8 cellular contexts compared by ENCODE assay signal in genomic region chr3:132659370-132660055, GRCh38. TPM values are rescaled to one million over a fixed set of nuclear protein-coding genes. Genes with fewer than 3 reads are reported as not detected.
DNase-seq lines count a peak whose midpoint lies in the region; ATAC-seq, FAIRE-seq and TF ChIP-seq lines count a peak whose summit lies in the region.

TSS of gene ACAD11 (minus strand) at chr3:132659809. CDS start at chr3:132659751, 58 bp downstream.

- no peaks in the 10 kb centered on the region for H3K36me3 Mint-ChIP-seq in IgD-negative memory B cell
- peaks cover 4% of the 10 kb centered on the region for H3K36me3 Mint-ChIP-seq in activated naive CD8-positive, alpha-beta T cell treated with anti-CD3 and anti-CD28 coated beads, Interleukin-2, amount 10 ng/mL, durations not matched to agents 7 days and 5 days

- peak within 1 kb of the TSS; percentile 66 to 92 (median 86) for H3K4me3 ChIP-seq in Peyer's patch

- peak; percentile 57 for ATAC-seq in GM21717 (IDR thresholded peaks at IDR 0.05; ENCODE audit: unreplicated experiment)
- peak; percentile 31 for ATAC-seq in activated naive CD8-positive, alpha-beta T cell treated with anti-CD3 and anti-CD28 coated beads, Interleukin-2, amount 10 ng/mL, durations not matched to agents 7 days and 5 days (ENCODE audit: low read depth)

- peaks cover 25 to 53% (median 37%) of the 10 kb centered on the region in 3 donors for H3K4me1 Mint-ChIP-seq in IgD-negative memory B cell
- peaks cover 36% of the 10 kb centered on the region for H3K4me1 Mint-ChIP-seq in activated naive CD8-positive, alpha-beta T cell treated with anti-CD3 and anti-CD28 coated beads, Interleukin-2, amount 10 ng/mL, durations not matched to agents 7 days and 5 days

- no peaks in the 10 kb centered on the region for H3K9me3 Mint-ChIP-seq in IgD-negative memory B cell
- no peaks in the 10 kb centered on the region for H3K9me3 Mint-ChIP-seq in activated naive CD8-positive, alpha-beta T cell treated with anti-CD3 and anti-CD28 coated beads, Interleukin-2, amount 10 ng/mL, durations not matched to agents 7 days and 5 days

- peak within 1 kb of the TSS; percentile 88 to 95 (median 91) for H3K27ac ChIP-seq in Peyer's patch

- peak within 1 kb of the TSS; percentile 95 to 100 (median 98) for H3K4me3 Mint-ChIP-seq in IgD-negative memory B cell
- peak within 1 kb of the TSS; percentile 96 for H3K4me3 Mint-ChIP-seq in activated naive CD8-positive, alpha-beta T cell treated with anti-CD3 and anti-CD28 coated beads, Interleukin-2, amount 10 ng/mL, durations not matched to agents 7 days and 5 days

- H3K9me3 ChIP-seq in Peyer's patch, result no peaks in the 10 kb centered on the region

- peak; percentile 20 to 48 for TF ChIP-seq POLR2A in Peyer's patch (IDR thresholded peaks at IDR 0.05)

- TF ChIP-seq CTCF in Peyer's patch (IDR thresholded peaks at IDR 0.05), result peak in 5 of 6 experiments; percentile 33 to 54 (median 46)

- H3K27me3 Mint-ChIP-seq in IgD-negative memory B cell, result no peaks in the 10 kb centered on the region
- no peaks in the 10 kb centered on the region for H3K27me3 Mint-ChIP-seq in activated naive CD8-positive, alpha-beta T cell treated with anti-CD3 and anti-CD28 coated beads, Interleukin-2, amount 10 ng/mL, durations not matched to agents 7 days and 5 days

- DNase-seq in GDM1 (lab: John Stamatoyannopoulos, UW) (peak; percentile 32), Peyer's patch (peak; percentile 61 to 79 (median 77)), glomerular visceral epithelial cell (ENCODE audit: extremely low spot score) (peak; percentile 61), nucleus accumbens (lab: John Stamatoyannopoulos, UW) (peak in 55 of 56 donors; percentile 16 to 82 (median 63)), urothelium cell line (ENCODE audit: low spot score) (peak; percentile 70)
- DNase-seq in activated naive CD8-positive, alpha-beta T cell treated with anti-CD3 and anti-CD28 coated beads, Interleukin-2, amount 10 ng/mL, durations not matched to agents 7 days and 5 days, result peak; percentile 60

- H3K36me3 ChIP-seq in Peyer's patch, result no peaks in the 10 kb centered on the region

- FAIRE-seq in urothelium cell line (lab: Jason Lieb, UNC), result no peak

- H3K27ac Mint-ChIP-seq in IgD-negative memory B cell, result peak within 1 kb of the TSS; percentile 90 to 97 (median 94)
- H3K27ac Mint-ChIP-seq in activated naive CD8-positive, alpha-beta T cell treated with anti-CD3 and anti-CD28 coated beads, Interleukin-2, amount 10 ng/mL, durations not matched to agents 7 days and 5 days, result peak within 1 kb of the TSS; percentile 94

- POLR2A ChIA-PET in activated naive CD8-positive, alpha-beta T cell treated with anti-CD3 and anti-CD28 coated beads, Interleukin-2, amount 10 ng/mL, durations not matched to agents 7 days and 5 days (lab: Charles Lee), result interaction anchor here (0.8 to 1.1 kb wide), 2 partner anchors 14 kb away, joined by 3 read pairs; no protein-coding TSS in a partner anchor

- no peaks in the 10 kb centered on the region for H3K27me3 ChIP-seq in Peyer's patch

- H3K4me1 ChIP-seq in Peyer's patch, result peaks cover 0 to 55% (median 5%) of the 10 kb centered on the region in 4 donors

RNA-seq across cellular contexts. Expression of gene ACAD11, which starts in this region (rescaled TPM):
- 6.0 TPM for polyA plus RNA-seq in IgD-negative memory B cell
- total RNA-seq in Peyer's patch, result 100 to 1,000 TPM in 3 of 4 donors, 10 to 100 TPM in 1; 87.2 to 138 (median 114) TPM
- 10 to 100 TPM; 18.5 to 19.4 TPM for total RNA-seq in activated naive CD8-positive, alpha-beta T cell treated with anti-CD3 and anti-CD28 coated beads, Interleukin-2, amount 10 ng/mL, durations not matched to agents 7 days and 5 days

Comparison
In these comparisons a context has a peak if more than half of its experiments do, and no peak if none do; other contexts are left out.
1. Peak in every context shown above with its lines: DNase-seq, ATAC-seq, H3K4me3 ChIP-seq and H3K27ac ChIP-seq.
2. RNA of gene ACAD11 (total RNA-seq): 87.2 to 138 TPM in Peyer's patch; 18.5 to 19.4 TPM in activated naive CD8-positive, alpha-beta T cell treated with anti-CD3 and anti-CD28 coated beads, Interleukin-2, amount 10 ng/mL, durations not matched to agents 7 days and 5 days; every median in the first group is over 4 times any median in the second.